ENCODE assay signal across 1 cellular context in the genomic region with DNA sequence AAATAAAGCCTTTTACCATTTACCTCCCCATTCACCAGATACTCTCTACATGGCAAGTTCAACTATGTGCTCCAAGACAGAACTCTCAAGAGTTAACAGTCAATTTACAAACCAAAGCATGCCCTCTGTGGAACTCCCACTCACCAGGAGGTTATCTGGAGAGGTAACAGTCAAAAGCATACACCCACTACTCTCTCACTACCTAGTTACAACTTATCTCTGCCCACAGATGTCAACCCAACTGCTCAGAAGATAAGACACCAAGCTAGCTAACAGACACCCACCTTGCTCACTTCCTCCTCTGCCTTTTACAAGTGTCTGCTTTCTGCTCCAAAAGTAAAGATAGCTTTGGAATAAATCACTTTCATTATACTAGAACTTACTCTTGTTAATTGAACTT.
TF ChIP-seq lines count a peak whose summit lies in the region.

No MANE protein-coding gene starts in this region.

TF ChIP-seq in K562, 482 proteins besides CTCF, POLR2A, EP300 and RAD21 (continued from another document and continues in another):
- TF ChIP-seq, protein P1, sequence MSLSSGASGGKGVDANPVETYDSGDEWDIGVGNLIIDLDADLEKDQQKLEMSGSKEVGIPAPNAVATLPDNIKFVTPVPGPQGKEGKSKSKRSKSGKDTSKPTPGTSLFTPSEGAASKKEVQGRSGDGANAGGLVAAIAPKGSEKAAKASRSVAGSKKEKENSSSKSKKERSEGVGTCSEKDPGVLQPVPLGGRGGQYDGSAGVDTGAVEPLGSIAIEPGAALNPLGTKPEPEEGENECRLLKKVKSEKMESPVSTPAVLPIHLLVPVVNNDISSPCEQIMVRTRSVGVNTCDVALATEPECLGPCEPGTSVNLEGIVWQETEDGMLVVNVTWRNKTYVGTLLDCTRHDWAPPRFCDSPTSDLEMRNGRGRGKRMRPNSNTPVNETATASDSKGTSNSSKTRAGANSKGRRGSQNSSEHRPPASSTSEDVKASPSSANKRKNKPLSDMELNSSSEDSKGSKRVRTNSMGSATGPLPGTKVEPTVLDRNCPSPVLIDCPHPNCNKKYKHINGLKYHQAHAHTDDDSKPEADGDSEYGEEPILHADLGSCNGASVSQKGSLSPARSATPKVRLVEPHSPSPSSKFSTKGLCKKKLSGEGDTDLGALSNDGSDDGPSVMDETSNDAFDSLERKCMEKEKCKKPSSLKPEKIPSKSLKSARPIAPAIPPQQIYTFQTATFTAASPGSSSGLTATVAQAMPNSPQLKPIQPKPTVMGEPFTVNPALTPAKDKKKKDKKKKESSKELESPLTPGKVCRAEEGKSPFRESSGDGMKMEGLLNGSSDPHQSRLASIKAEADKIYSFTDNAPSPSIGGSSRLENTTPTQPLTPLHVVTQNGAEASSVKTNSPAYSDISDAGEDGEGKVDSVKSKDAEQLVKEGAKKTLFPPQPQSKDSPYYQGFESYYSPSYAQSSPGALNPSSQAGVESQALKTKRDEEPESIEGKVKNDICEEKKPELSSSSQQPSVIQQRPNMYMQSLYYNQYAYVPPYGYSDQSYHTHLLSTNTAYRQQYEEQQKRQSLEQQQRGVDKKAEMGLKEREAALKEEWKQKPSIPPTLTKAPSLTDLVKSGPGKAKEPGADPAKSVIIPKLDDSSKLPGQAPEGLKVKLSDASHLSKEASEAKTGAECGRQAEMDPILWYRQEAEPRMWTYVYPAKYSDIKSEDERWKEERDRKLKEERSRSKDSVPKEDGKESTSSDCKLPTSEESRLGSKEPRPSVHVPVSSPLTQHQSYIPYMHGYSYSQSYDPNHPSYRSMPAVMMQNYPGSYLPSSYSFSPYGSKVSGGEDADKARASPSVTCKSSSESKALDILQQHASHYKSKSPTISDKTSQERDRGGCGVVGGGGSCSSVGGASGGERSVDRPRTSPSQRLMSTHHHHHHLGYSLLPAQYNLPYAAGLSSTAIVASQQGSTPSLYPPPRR (CRISPR knock-in tag; IDR thresholded peaks at IDR 0.05; ENCODE audit: borderline replicate concordance), result peak; percentile 97
- TF ChIP-seq TGIF2 (CRISPR knock-in tag; IDR thresholded peaks at IDR 0.05), result no peak
- TF ChIP-seq MEF2D (tag; conservative IDR thresholded peaks at IDR 0.05; ENCODE audit: low read depth), result peak; percentile 97
- peak; percentile 95 for TF ChIP-seq TARDBP (IDR thresholded peaks at IDR 0.05)
- TF ChIP-seq ZNF75A (CRISPR knock-in tag; IDR thresholded peaks at IDR 0.05), result no peak
- no peak for TF ChIP-seq ZNF696 (CRISPR knock-in tag; conservative IDR thresholded peaks at IDR 0.05)
- TF ChIP-seq GATAD2A (IDR thresholded peaks at IDR 0.05), result peak; percentile 99
- TF ChIP-seq, protein P2, sequence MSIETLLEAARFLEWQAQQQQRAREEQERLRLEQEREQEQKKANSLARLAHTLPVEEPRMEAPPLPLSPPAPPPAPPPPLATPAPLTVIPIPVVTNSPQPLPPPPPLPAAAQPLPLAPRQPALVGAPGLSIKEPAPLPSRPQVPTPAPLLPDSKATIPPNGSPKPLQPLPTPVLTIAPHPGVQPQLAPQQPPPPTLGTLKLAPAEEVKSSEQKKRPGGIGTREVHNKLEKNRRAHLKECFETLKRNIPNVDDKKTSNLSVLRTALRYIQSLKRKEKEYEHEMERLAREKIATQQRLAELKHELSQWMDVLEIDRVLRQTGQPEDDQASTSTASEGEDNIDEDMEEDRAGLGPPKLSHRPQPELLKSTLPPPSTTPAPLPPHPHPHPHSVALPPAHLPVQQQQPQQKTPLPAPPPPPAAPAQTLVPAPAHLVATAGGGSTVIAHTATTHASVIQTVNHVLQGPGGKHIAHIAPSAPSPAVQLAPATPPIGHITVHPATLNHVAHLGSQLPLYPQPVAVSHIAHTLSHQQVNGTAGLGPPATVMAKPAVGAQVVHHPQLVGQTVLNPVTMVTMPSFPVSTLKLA (conservative IDR thresholded peaks at IDR 0.05), result peak; percentile 64 to 90
- TF ChIP-seq, protein P3, sequence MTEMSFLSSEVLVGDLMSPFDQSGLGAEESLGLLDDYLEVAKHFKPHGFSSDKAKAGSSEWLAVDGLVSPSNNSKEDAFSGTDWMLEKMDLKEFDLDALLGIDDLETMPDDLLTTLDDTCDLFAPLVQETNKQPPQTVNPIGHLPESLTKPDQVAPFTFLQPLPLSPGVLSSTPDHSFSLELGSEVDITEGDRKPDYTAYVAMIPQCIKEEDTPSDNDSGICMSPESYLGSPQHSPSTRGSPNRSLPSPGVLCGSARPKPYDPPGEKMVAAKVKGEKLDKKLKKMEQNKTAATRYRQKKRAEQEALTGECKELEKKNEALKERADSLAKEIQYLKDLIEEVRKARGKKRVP (CRISPR knock-in tag; IDR thresholded peaks at IDR 0.05), result peak; percentile 74
- TF ChIP-seq ZNF146 (CRISPR knock-in tag; IDR thresholded peaks at IDR 0.05; ENCODE audit: unreplicated experiment), result no peak
- TF ChIP-seq BMI1 (IDR thresholded peaks at IDR 0.05; ENCODE audit: low read length), result no peak
- no peak for TF ChIP-seq CCAR2 (IDR thresholded peaks at IDR 0.05; ENCODE audit: low read depth, low read length)
- TF ChIP-seq SIN3A (IDR thresholded peaks at IDR 0.05; ENCODE audit: borderline replicate concordance in 2 of 2, control insufficient read depth in 1 of 2, low read depth in 2 of 2, low read length in 2 of 2), result no peak
- TF ChIP-seq RHOXF2B (CRISPR knock-in tag; conservative IDR thresholded peaks at IDR 0.05), result 0 out of 2 replicates have a peak, but pooled peaks have one; percentile 64
- peak; percentile 85 for TF ChIP-seq ZNF274 (IDR thresholded peaks at IDR 0.05; ENCODE audit: borderline replicate concordance, low read depth, low read length)
- TF ChIP-seq, protein P4, sequence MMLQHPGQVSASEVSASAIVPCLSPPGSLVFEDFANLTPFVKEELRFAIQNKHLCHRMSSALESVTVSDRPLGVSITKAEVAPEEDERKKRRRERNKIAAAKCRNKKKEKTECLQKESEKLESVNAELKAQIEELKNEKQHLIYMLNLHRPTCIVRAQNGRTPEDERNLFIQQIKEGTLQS (IDR thresholded peaks at IDR 0.05), result no peak
- TF ChIP-seq, protein P4 (CRISPR knock-in tag; conservative IDR thresholded peaks at IDR 0.05), result no peak
- TF ChIP-seq TEAD1 (CRISPR knock-in tag; IDR thresholded peaks at IDR 0.05), result peak; percentile 60 to 95; a peak in 3 of 4 replicates
- TF ChIP-seq KDM4B (IDR thresholded peaks at IDR 0.05; ENCODE audit: borderline replicate concordance in 2 of 2, low read depth in 1 of 2), result peak in 1 of 2 experiments; percentile 98; a peak in 1 of 4 replicates
- TF ChIP-seq, protein P5, sequence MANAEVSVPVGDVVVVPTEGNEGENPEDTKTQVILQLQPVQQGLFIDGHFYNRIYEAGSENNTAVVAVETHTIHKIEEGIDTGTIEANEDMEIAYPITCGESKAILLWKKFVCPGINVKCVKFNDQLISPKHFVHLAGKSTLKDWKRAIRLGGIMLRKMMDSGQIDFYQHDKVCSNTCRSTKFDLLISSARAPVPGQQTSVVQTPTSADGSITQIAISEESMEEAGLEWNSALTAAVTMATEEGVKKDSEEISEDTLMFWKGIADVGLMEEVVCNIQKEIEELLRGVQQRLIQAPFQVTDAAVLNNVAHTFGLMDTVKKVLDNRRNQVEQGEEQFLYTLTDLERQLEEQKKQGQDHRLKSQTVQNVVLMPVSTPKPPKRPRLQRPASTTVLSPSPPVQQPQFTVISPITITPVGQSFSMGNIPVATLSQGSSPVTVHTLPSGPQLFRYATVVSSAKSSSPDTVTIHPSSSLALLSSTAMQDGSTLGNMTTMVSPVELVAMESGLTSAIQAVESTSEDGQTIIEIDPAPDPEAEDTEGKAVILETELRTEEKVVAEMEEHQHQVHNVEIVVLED (CRISPR knock-in tag; IDR thresholded peaks at IDR 0.05), result peak; percentile 51; the same call in 1 of the 2 replicates
- TF ChIP-seq ETS2 (tag; IDR thresholded peaks at IDR 0.05; ENCODE audit: borderline replicate concordance, poor library complexity, severe bottlenecking), result no peak
- TF ChIP-seq STAG1 (CRISPR knock-in tag; IDR thresholded peaks at IDR 0.05; ENCODE audit: borderline replicate concordance), result no peak
- peak; percentile 95 for TF ChIP-seq MTA1 (IDR thresholded peaks at IDR 0.05; ENCODE audit: borderline replicate concordance)
- peak; percentile 87 for TF ChIP-seq ZKSCAN8 (CRISPR knock-in tag; IDR thresholded peaks at IDR 0.05)
- TF ChIP-seq ZNF57 (CRISPR knock-in tag; IDR thresholded peaks at IDR 0.05), result no peak
- TF ChIP-seq, protein P6, sequence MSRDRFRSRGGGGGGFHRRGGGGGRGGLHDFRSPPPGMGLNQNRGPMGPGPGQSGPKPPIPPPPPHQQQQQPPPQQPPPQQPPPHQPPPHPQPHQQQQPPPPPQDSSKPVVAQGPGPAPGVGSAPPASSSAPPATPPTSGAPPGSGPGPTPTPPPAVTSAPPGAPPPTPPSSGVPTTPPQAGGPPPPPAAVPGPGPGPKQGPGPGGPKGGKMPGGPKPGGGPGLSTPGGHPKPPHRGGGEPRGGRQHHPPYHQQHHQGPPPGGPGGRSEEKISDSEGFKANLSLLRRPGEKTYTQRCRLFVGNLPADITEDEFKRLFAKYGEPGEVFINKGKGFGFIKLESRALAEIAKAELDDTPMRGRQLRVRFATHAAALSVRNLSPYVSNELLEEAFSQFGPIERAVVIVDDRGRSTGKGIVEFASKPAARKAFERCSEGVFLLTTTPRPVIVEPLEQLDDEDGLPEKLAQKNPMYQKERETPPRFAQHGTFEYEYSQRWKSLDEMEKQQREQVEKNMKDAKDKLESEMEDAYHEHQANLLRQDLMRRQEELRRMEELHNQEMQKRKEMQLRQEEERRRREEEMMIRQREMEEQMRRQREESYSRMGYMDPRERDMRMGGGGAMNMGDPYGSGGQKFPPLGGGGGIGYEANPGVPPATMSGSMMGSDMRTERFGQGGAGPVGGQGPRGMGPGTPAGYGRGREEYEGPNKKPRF (IDR thresholded peaks at IDR 0.05; ENCODE audit: low read depth, low read length), result no peak
- TF ChIP-seq TRIM24 (IDR thresholded peaks at IDR 0.05), result peak; percentile 99 to 100
- TF ChIP-seq MBD2 (IDR thresholded peaks at IDR 0.05; ENCODE audit: borderline replicate concordance, low read depth), result peak; percentile 90
- TF ChIP-seq RBM22 (IDR thresholded peaks at IDR 0.05; ENCODE audit: low read depth, low read length, poor library complexity, severe bottlenecking), result no peak
- TF ChIP-seq MCM3 (IDR thresholded peaks at IDR 0.05), result no peak
- no peak for TF ChIP-seq GTF2F1 (IDR thresholded peaks at IDR 0.05; ENCODE audit: low read depth, low read length)
- TF ChIP-seq EGR1 (conservative IDR thresholded peaks at IDR 0.05), result peak; percentile 99
- no peak for TF ChIP-seq NFYB (IDR thresholded peaks at IDR 0.05; ENCODE audit: extremely low read depth, insufficient read length)
- TF ChIP-seq, protein P7, sequence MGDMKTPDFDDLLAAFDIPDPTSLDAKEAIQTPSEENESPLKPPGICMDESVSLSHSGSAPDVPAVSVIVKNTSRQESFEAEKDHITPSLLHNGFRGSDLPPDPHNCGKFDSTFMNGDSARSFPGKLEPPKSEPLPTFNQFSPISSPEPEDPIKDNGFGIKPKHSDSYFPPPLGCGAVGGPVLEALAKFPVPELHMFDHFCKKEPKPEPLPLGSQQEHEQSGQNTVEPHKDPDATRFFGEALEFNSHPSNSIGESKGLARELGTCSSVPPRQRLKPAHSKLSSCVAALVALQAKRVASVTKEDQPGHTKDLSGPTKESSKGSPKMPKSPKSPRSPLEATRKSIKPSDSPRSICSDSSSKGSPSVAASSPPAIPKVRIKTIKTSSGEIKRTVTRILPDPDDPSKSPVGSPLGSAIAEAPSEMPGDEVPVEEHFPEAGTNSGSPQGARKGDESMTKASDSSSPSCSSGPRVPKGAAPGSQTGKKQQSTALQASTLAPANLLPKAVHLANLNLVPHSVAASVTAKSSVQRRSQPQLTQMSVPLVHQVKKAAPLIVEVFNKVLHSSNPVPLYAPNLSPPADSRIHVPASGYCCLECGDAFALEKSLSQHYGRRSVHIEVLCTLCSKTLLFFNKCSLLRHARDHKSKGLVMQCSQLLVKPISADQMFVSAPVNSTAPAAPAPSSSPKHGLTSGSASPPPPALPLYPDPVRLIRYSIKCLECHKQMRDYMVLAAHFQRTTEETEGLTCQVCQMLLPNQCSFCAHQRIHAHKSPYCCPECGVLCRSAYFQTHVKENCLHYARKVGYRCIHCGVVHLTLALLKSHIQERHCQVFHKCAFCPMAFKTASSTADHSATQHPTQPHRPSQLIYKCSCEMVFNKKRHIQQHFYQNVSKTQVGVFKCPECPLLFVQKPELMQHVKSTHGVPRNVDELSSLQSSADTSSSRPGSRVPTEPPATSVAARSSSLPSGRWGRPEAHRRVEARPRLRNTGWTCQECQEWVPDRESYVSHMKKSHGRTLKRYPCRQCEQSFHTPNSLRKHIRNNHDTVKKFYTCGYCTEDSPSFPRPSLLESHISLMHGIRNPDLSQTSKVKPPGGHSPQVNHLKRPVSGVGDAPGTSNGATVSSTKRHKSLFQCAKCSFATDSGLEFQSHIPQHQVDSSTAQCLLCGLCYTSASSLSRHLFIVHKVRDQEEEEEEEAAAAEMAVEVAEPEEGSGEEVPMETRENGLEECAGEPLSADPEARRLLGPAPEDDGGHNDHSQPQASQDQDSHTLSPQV (IDR thresholded peaks at IDR 0.05), result peak; percentile 63
- TF ChIP-seq, protein P8, sequence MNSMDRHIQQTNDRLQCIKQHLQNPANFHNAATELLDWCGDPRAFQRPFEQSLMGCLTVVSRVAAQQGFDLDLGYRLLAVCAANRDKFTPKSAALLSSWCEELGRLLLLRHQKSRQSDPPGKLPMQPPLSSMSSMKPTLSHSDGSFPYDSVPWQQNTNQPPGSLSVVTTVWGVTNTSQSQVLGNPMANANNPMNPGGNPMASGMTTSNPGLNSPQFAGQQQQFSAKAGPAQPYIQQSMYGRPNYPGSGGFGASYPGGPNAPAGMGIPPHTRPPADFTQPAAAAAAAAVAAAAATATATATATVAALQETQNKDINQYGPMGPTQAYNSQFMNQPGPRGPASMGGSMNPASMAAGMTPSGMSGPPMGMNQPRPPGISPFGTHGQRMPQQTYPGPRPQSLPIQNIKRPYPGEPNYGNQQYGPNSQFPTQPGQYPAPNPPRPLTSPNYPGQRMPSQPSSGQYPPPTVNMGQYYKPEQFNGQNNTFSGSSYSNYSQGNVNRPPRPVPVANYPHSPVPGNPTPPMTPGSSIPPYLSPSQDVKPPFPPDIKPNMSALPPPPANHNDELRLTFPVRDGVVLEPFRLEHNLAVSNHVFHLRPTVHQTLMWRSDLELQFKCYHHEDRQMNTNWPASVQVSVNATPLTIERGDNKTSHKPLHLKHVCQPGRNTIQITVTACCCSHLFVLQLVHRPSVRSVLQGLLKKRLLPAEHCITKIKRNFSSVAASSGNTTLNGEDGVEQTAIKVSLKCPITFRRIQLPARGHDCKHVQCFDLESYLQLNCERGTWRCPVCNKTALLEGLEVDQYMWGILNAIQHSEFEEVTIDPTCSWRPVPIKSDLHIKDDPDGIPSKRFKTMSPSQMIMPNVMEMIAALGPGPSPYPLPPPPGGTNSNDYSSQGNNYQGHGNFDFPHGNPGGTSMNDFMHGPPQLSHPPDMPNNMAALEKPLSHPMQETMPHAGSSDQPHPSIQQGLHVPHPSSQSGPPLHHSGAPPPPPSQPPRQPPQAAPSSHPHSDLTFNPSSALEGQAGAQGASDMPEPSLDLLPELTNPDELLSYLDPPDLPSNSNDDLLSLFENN (IDR thresholded peaks at IDR 0.05; ENCODE audit: low read depth in 2 of 2, low read length in 2 of 2), result peak in 1 of 2 experiments; percentile 98; a peak in 2 of 4 replicates
- no peak for TF ChIP-seq CAMTA2 (CRISPR knock-in tag; conservative IDR thresholded peaks at IDR 0.05)
